8 cellular contexts compared by ENCODE assay signal in genomic region chr12:10582133-10582532, GRCh38. TPM values are rescaled to one million over a fixed set of nuclear protein-coding genes. Genes with fewer than 3 reads are reported as not detected.
A peak's percentile ranks its signal among the peaks of the same experiment; 100 is the strongest.
DNase-seq lines count a peak whose midpoint lies in the region; ATAC-seq and TF ChIP-seq lines count a peak whose summit lies in the region.
"Not testable (repeated sequence)": the region's sequence is repeated elsewhere in the genome, so short reads cannot be mapped to it uniquely, and the experiment has no call there.

No MANE protein-coding gene starts in this region.

- H3K4me3 Mint-ChIP-seq in CD8-positive, alpha-beta memory T cell, result peak overlapping the region in 2 of 7 donors; percentile 59 to 77
- not testable (repeated sequence) for H3K4me3 Mint-ChIP-seq in activated CD8-positive, alpha-beta T cell treated with anti-CD3 and anti-CD28 coated beads for 36 hours; central memory CD8-positive, alpha-beta T cell
- H3K4me3 Mint-ChIP-seq in activated CD8-positive, alpha-beta memory T cell treated with anti-CD3 and anti-CD28 coated beads, Interleukin-2, amount 10 ng/mL, durations not matched to agents 7 days and 5 days, result peak overlapping the region; percentile 25
- peak overlapping the region; percentile 43 to 56 for H3K4me3 Mint-ChIP-seq in effector memory CD8-positive, alpha-beta T cell
- H3K4me3 Mint-ChIP-seq in natural killer cell treated with Interleukin-12 subunit alpha and Interleukin-12 subunit beta and Interleukin-15 and Interleukin-18, amount 100 ng/mL, for 72 hours, result peak overlapping the region; percentile 64
- H3K4me3 Mint-ChIP-seq in stimulated activated effector memory CD8-positive, alpha-beta T cell treated with anti-CD3 and anti-CD28 coated beads, Interleukin-12 subunit alpha, Interleukin-12 subunit beta, amount 100 ng/mL, for 72 hours, result peak overlapping the region; percentile 20

- peaks cover 0 to 12% (median 0%) of the 10 kb centered on the region in 5 donors for H3K9me3 Mint-ChIP-seq in CD8-positive, alpha-beta memory T cell
- not testable (repeated sequence) for H3K9me3 Mint-ChIP-seq in activated CD8-positive, alpha-beta T cell treated with anti-CD3 and anti-CD28 coated beads for 36 hours; activated CD8-positive, alpha-beta memory T cell treated with anti-CD3 and anti-CD28 coated beads, Interleukin-2, amount 10 ng/mL, durations not matched to agents 7 days and 5 days (ENCODE audit: low read depth); central memory CD8-positive, alpha-beta T cell; effector memory CD8-positive, alpha-beta T cell; natural killer cell treated with Interleukin-12 subunit alpha and Interleukin-12 subunit beta and Interleukin-15 and Interleukin-18, amount 100 ng/mL, for 72 hours; stimulated activated effector memory CD8-positive, alpha-beta T cell treated with anti-CD3 and anti-CD28 coated beads, Interleukin-12 subunit alpha, Interleukin-12 subunit beta, amount 100 ng/mL, for 72 hours

- H3K36me3 ChIP-seq in CD8-positive, alpha-beta memory T cell (ENCODE audit: insufficient read depth, low read length), result not testable (repeated sequence)
- H3K36me3 ChIP-seq in HEK293 (ENCODE audit: control insufficient read depth in 2 of 2, insufficient read depth in 1 of 2, low read length in 2 of 2), result peaks cover 0 to 12% of the 10 kb centered on the region in 2 experiments; a peak in 1 of 3 replicates

- ATAC-seq in activated CD8-positive, alpha-beta T cell treated with anti-CD3 and anti-CD28 coated beads for 36 hours; activated CD8-positive, alpha-beta memory T cell treated with anti-CD3 and anti-CD28 coated beads, Interleukin-2, amount 10 ng/mL, durations not matched to agents 7 days and 5 days; central memory CD8-positive, alpha-beta T cell (replicated peaks; ENCODE audit: extremely low read depth, poor library complexity, severe bottlenecking); effector memory CD8-positive, alpha-beta T cell (replicated peaks); natural killer cell treated with Interleukin-12 subunit alpha and Interleukin-12 subunit beta and Interleukin-15 and Interleukin-18, amount 100 ng/mL, for 72 hours; stimulated activated effector memory CD8-positive, alpha-beta T cell treated with anti-CD3 and anti-CD28 coated beads, Interleukin-12 subunit alpha, Interleukin-12 subunit beta, amount 100 ng/mL, for 72 hours: not testable (repeated sequence)

- H3K9me3 ChIP-seq in CD8-positive, alpha-beta memory T cell (ENCODE audit: low read length); HEK293 (ENCODE audit: control insufficient read depth, insufficient read depth, low read depth, low read length): not testable (repeated sequence)

- H3K4me1 ChIP-seq in CD8-positive, alpha-beta memory T cell (ENCODE audit: insufficient read depth, low read length); HEK293 (ENCODE audit: control insufficient read depth, insufficient read depth, low read length): not testable (repeated sequence)

- CTCF ChIA-PET in CD8-positive, alpha-beta memory T cell (lab: Charles Lee); activated CD8-positive, alpha-beta T cell treated with anti-CD3 and anti-CD28 coated beads for 36 hours (lab: Charles Lee); activated CD8-positive, alpha-beta memory T cell treated with anti-CD3 and anti-CD28 coated beads, Interleukin-2, amount 10 ng/mL, durations not matched to agents 7 days and 5 days (lab: Charles Lee): not testable (repeated sequence)
- CTCF ChIA-PET in HEK293 (lab: Yijun Ruan, JAX), result interaction anchor here (1.6 kb wide), 1 partner anchor 26 kb away, joined by 3 read pairs; no protein-coding TSS in a partner anchor

- not testable (repeated sequence) for DNase-seq in CD8-positive, alpha-beta memory T cell; activated CD8-positive, alpha-beta T cell treated with anti-CD3 and anti-CD28 coated beads for 36 hours; activated CD8-positive, alpha-beta memory T cell treated with anti-CD3 and anti-CD28 coated beads, Interleukin-2, amount 10 ng/mL, durations not matched to agents 7 days and 5 days; central memory CD8-positive, alpha-beta T cell (ENCODE audit: low spot score in 2 of 2); effector memory CD8-positive, alpha-beta T cell; natural killer cell treated with Interleukin-12 subunit alpha and Interleukin-12 subunit beta and Interleukin-15 and Interleukin-18, amount 100 ng/mL, for 72 hours (ENCODE audit: low spot score); stimulated activated effector memory CD8-positive, alpha-beta T cell treated with anti-CD3 and anti-CD28 coated beads, Interleukin-12 subunit alpha, Interleukin-12 subunit beta, amount 100 ng/mL, for 72 hours (ENCODE audit: low spot score in 2 of 2)

- not testable (repeated sequence) for H3K27me3 Mint-ChIP-seq in CD8-positive, alpha-beta memory T cell; activated CD8-positive, alpha-beta T cell treated with anti-CD3 and anti-CD28 coated beads for 36 hours; activated CD8-positive, alpha-beta memory T cell treated with anti-CD3 and anti-CD28 coated beads, Interleukin-2, amount 10 ng/mL, durations not matched to agents 7 days and 5 days; central memory CD8-positive, alpha-beta T cell; effector memory CD8-positive, alpha-beta T cell; natural killer cell treated with Interleukin-12 subunit alpha and Interleukin-12 subunit beta and Interleukin-15 and Interleukin-18, amount 100 ng/mL, for 72 hours

- not testable (repeated sequence) for H3K27me3 ChIP-seq in CD8-positive, alpha-beta memory T cell (ENCODE audit: insufficient read depth, low read length, poor library complexity, severe bottlenecking)

- H3K27ac Mint-ChIP-seq in CD8-positive, alpha-beta memory T cell, result peak overlapping the region in 6 of 8 donors; percentile 5 to 66 (median 54)
- peak overlapping the region; percentile 37 for H3K27ac Mint-ChIP-seq in activated CD8-positive, alpha-beta T cell treated with anti-CD3 and anti-CD28 coated beads for 36 hours
- H3K27ac Mint-ChIP-seq in activated CD8-positive, alpha-beta memory T cell treated with anti-CD3 and anti-CD28 coated beads, Interleukin-2, amount 10 ng/mL, durations not matched to agents 7 days and 5 days, result peak overlapping the region; percentile 74
- peak overlapping the region; percentile 91 for H3K27ac Mint-ChIP-seq in central memory CD8-positive, alpha-beta T cell (ENCODE audit: low read depth)
- H3K27ac Mint-ChIP-seq in effector memory CD8-positive, alpha-beta T cell, result peak overlapping the region; percentile 41 to 91
- peak overlapping the region; percentile 70 to 80 for H3K27ac Mint-ChIP-seq in natural killer cell treated with Interleukin-12 subunit alpha and Interleukin-12 subunit beta and Interleukin-15 and Interleukin-18, amount 100 ng/mL, for 72 hours
- peak overlapping the region; percentile 10 for H3K27ac Mint-ChIP-seq in stimulated activated effector memory CD8-positive, alpha-beta T cell treated with anti-CD3 and anti-CD28 coated beads, Interleukin-12 subunit alpha, Interleukin-12 subunit beta, amount 100 ng/mL, for 72 hours

- not testable (repeated sequence) for TF ChIP-seq CTCF in HEK293 (tag by site-specific recombination; IDR thresholded peaks at IDR 0.05); activated CD8-positive, alpha-beta T cell treated with anti-CD3 and anti-CD28 coated beads for 36 hours (IDR thresholded peaks at IDR 0.05)

- H3K4me1 Mint-ChIP-seq in CD8-positive, alpha-beta memory T cell, result peaks cover 4 to 35% (median 10%) of the 10 kb centered on the region in 3 donors
- H3K4me1 Mint-ChIP-seq in activated CD8-positive, alpha-beta T cell treated with anti-CD3 and anti-CD28 coated beads for 36 hours (ENCODE audit: low read depth); central memory CD8-positive, alpha-beta T cell: not testable (repeated sequence)
- peaks cover 14% of the 10 kb centered on the region for H3K4me1 Mint-ChIP-seq in activated CD8-positive, alpha-beta memory T cell treated with anti-CD3 and anti-CD28 coated beads, Interleukin-2, amount 10 ng/mL, durations not matched to agents 7 days and 5 days
- H3K4me1 Mint-ChIP-seq in effector memory CD8-positive, alpha-beta T cell (ENCODE audit: low read depth in 2 of 2), result peaks cover 0 to 24% of the 10 kb centered on the region in 2 donors
- H3K4me1 Mint-ChIP-seq in natural killer cell treated with Interleukin-12 subunit alpha and Interleukin-12 subunit beta and Interleukin-15 and Interleukin-18, amount 100 ng/mL, for 72 hours (ENCODE audit: low read depth in 2 of 2), result peaks cover 14 to 29% of the 10 kb centered on the region in 2 donors
- peaks cover 18% of the 10 kb centered on the region for H3K4me1 Mint-ChIP-seq in stimulated activated effector memory CD8-positive, alpha-beta T cell treated with anti-CD3 and anti-CD28 coated beads, Interleukin-12 subunit alpha, Interleukin-12 subunit beta, amount 100 ng/mL, for 72 hours

- not testable (repeated sequence) for H3K4me3 ChIP-seq in CD8-positive, alpha-beta memory T cell (ENCODE audit: low read length); HEK293 (ENCODE audit: low read depth, low read length)

- intact Hi-C loops in activated CD8-positive, alpha-beta T cell treated with anti-CD3 and anti-CD28 coated beads for 36 hours (cut with micrococcal nuclease), result not testable (repeated sequence)

- not testable (repeated sequence) for H3K27ac ChIP-seq in CD8-positive, alpha-beta memory T cell (ENCODE audit: low read depth, low read length); HEK293 (ENCODE audit: extremely low read depth, low read depth, low read length)

- peaks cover 3 to 30% (median 27%) of the 10 kb centered on the region in 3 donors for H3K36me3 Mint-ChIP-seq in CD8-positive, alpha-beta memory T cell
- peaks cover 30% of the 10 kb centered on the region for H3K36me3 Mint-ChIP-seq in activated CD8-positive, alpha-beta T cell treated with anti-CD3 and anti-CD28 coated beads for 36 hours (ENCODE audit: low read depth)
- H3K36me3 Mint-ChIP-seq in activated CD8-positive, alpha-beta memory T cell treated with anti-CD3 and anti-CD28 coated beads, Interleukin-2, amount 10 ng/mL, durations not matched to agents 7 days and 5 days, result peaks cover 45% of the 10 kb centered on the region
- H3K36me3 Mint-ChIP-seq in central memory CD8-positive, alpha-beta T cell (ENCODE audit: insufficient read depth), result peaks cover 12% of the 10 kb centered on the region
- peaks cover 13% of the 10 kb centered on the region for H3K36me3 Mint-ChIP-seq in effector memory CD8-positive, alpha-beta T cell (ENCODE audit: insufficient read depth)
- H3K36me3 Mint-ChIP-seq in natural killer cell treated with Interleukin-12 subunit alpha and Interleukin-12 subunit beta and Interleukin-15 and Interleukin-18, amount 100 ng/mL, for 72 hours, result peaks cover 49% of the 10 kb centered on the region
- H3K36me3 Mint-ChIP-seq in stimulated activated effector memory CD8-positive, alpha-beta T cell treated with anti-CD3 and anti-CD28 coated beads, Interleukin-12 subunit alpha, Interleukin-12 subunit beta, amount 100 ng/mL, for 72 hours, result peaks cover 56% of the 10 kb centered on the region

- POLR2A ChIA-PET in CD8-positive, alpha-beta memory T cell (lab: Charles Lee); HEK293 (lab: Yijun Ruan, JAX); activated CD8-positive, alpha-beta T cell treated with anti-CD3 and anti-CD28 coated beads for 36 hours (lab: Charles Lee): not testable (repeated sequence)

RNA-seq across cellular contexts. Expression of gene MAGOHB, which starts 31.3 kb away (rescaled TPM):
- 100 to 1,000 TPM; 130 to 138 TPM for total RNA-seq in CD8-positive, alpha-beta memory T cell
- 59.0 TPM for polyA plus RNA-seq in CD8-positive, alpha-beta memory T cell
- 10 to 100 TPM; 80.4 to 85.6 TPM for total RNA-seq in activated CD8-positive, alpha-beta T cell treated with anti-CD3 and anti-CD28 coated beads for 36 hours
- total RNA-seq in activated CD8-positive, alpha-beta memory T cell treated with anti-CD3 and anti-CD28 coated beads, Interleukin-2, amount 10 ng/mL, durations not matched to agents 7 days and 5 days, result 10 to 100 TPM; 53.3 to 77.2 TPM
- total RNA-seq in natural killer cell treated with Interleukin-12 subunit alpha and Interleukin-12 subunit beta and Interleukin-15 and Interleukin-18, amount 100 ng/mL, for 72 hours, result 10 to 100 TPM; 84.0 to 94.4 TPM

Comparison
In these comparisons a context has a peak if more than half of its experiments do, and no peak if none do; other contexts are left out.
1. H3K27ac Mint-ChIP-seq: peak in every context shown above with its lines; median percentile 91 in central memory CD8-positive, alpha-beta T cell; 75 in natural killer cell treated with Interleukin-12 subunit alpha and Interleukin-12 subunit beta and Interleukin-15 and Interleukin-18, amount 100 ng/mL, for 72 hours; 74 in activated CD8-positive, alpha-beta memory T cell treated with anti-CD3 and anti-CD28 coated beads, Interleukin-2, amount 10 ng/mL, durations not matched to agents 7 days and 5 days; 66 in effector memory CD8-positive, alpha-beta T cell; 54 in CD8-positive, alpha-beta memory T cell; 37 in activated CD8-positive, alpha-beta T cell treated with anti-CD3 and anti-CD28 coated beads for 36 hours; 10 in stimulated activated effector memory CD8-positive, alpha-beta T cell treated with anti-CD3 and anti-CD28 coated beads, Interleukin-12 subunit alpha, Interleukin-12 subunit beta, amount 100 ng/mL, for 72 hours.